35 cellular contexts compared by ENCODE assay signal in genomic region chr20:23856736-23857135, GRCh38. TPM values are rescaled to one million over a fixed set of nuclear protein-coding genes. Genes with fewer than 3 reads are reported as not detected.
"Had no signal": no experiment of that assay in that cellular context is flagged by ENCODE, and none has a peak within 500 bp of the region (broad histone marks: within the 10 kb centered on the region; RNA-seq: fewer than 3 reads in every experiment).

No MANE protein-coding gene starts in this region.

- H3K36me3 Mint-ChIP-seq: activated CD8-positive, alpha-beta memory T cell treated with anti-CD3 and anti-CD28 coated beads, Interleukin-2, amount 10 ng/mL, durations not matched to agents 7 days and 5 days; activated naive CD4-positive, alpha-beta T cell treated with anti-CD3 and anti-CD28 coated beads, Interleukin-2, amount 10 ng/mL, durations not matched to agents 7 days and 5 days; activated naive CD8-positive, alpha-beta T cell; brain had no signal

- H3K4me3 ChIP-seq: SJSA1 had no signal

- H3K36me3 ChIP-seq: SJSA1, WERI-Rb-1 had no signal

- DNase-seq: activated CD4-positive, alpha-beta memory T cell treated with anti-CD3 and anti-CD28 coated beads, Interleukin-2, amount 10 ng/mL, durations not matched to agents 7 days and 5 days; activated CD4-positive, alpha-beta T cell treated with anti-CD3 and anti-CD28 coated beads for 1 hour; activated CD4-positive, alpha-beta T cell treated with anti-CD3 and anti-CD28 coated beads for 48 hours; activated CD4-positive, CD25-positive, alpha-beta regulatory T cell; activated CD8-positive, alpha-beta memory T cell treated with anti-CD3 and anti-CD28 coated beads for 24 hours; activated CD8-positive, alpha-beta memory T cell treated with anti-CD3 and anti-CD28 coated beads, Interleukin-2, amount 10 ng/mL, durations not matched to agents 7 days and 5 days; activated CD8-positive, alpha-beta memory T cell treated with anti-CD3 and anti-CD28 coated beads, Interleukin-2, amount 50 U/mL, for 48 hours; activated effector memory CD4-positive, alpha-beta T cell treated with Interleukin-2 at 50 U/mL for 16 hours; activated naive CD4-positive, alpha-beta T cell treated with anti-CD3 and anti-CD28 coated beads, Interleukin-2, amount 10 ng/mL, durations not matched to agents 7 days and 5 days; activated naive CD8-positive, alpha-beta T cell treated with anti-CD3 and anti-CD28 coated beads, Interleukin-2, amount 50 U/mL, for 24 hours; activated T-cell treated with anti-CD3 and anti-CD28 coated beads, Interleukin-2, amount 50 U/mL, for 48 hours; anterior cingulate cortex; central memory CD4-positive, alpha-beta T cell; NCI-H1048; NCI-H1105 treated with DMSO at 0.1 percent for 48 hours; NCI-H1436; NCI-H1694; NCI-H1930; NCI-H2107; NCI-H2171; NCI-H510A; NCI-H526; NCI-H748 treated with DMSO at 0.1 percent for 48 hours; NK-92 treated with Interleukin-12 subunit alpha and Interleukin-12 subunit beta, amount 100 ng/mL, for 24 hours; SHP77; SW 1271; T1000; WERI-Rb-1 had no signal

- H3K9me3 ChIP-seq: SJSA1 had no signal

- H3K27ac Mint-ChIP-seq: activated CD4-positive, alpha-beta memory T cell treated with anti-CD3 and anti-CD28 coated beads, Interleukin-2, amount 10 ng/mL, durations not matched to agents 7 days and 5 days; activated CD8-positive, alpha-beta memory T cell treated with anti-CD3 and anti-CD28 coated beads, Interleukin-2, amount 10 ng/mL, durations not matched to agents 7 days and 5 days; activated naive CD4-positive, alpha-beta T cell treated with anti-CD3 and anti-CD28 coated beads, Interleukin-2, amount 10 ng/mL, durations not matched to agents 7 days and 5 days; activated naive CD8-positive, alpha-beta T cell; activated naive CD8-positive, alpha-beta T cell treated with anti-CD3 and anti-CD28 coated beads, Interleukin-2, amount 50 U/mL, for 24 hours had no signal

- H3K4me1 Mint-ChIP-seq: activated CD4-positive, alpha-beta memory T cell treated with anti-CD3 and anti-CD28 coated beads, Interleukin-2, amount 10 ng/mL, durations not matched to agents 7 days and 5 days; activated CD8-positive, alpha-beta memory T cell treated with anti-CD3 and anti-CD28 coated beads, Interleukin-2, amount 10 ng/mL, durations not matched to agents 7 days and 5 days; activated naive CD4-positive, alpha-beta T cell treated with anti-CD3 and anti-CD28 coated beads, Interleukin-2, amount 10 ng/mL, durations not matched to agents 7 days and 5 days; activated naive CD8-positive, alpha-beta T cell treated with anti-CD3 and anti-CD28 coated beads, Interleukin-2, amount 50 U/mL, for 24 hours had no signal

- H3K9me3 Mint-ChIP-seq: activated CD4-positive, alpha-beta memory T cell treated with anti-CD3 and anti-CD28 coated beads, Interleukin-2, amount 10 ng/mL, durations not matched to agents 7 days and 5 days; activated naive CD4-positive, alpha-beta T cell treated with anti-CD3 and anti-CD28 coated beads, Interleukin-2, amount 10 ng/mL, durations not matched to agents 7 days and 5 days; activated naive CD8-positive, alpha-beta T cell treated with anti-CD3 and anti-CD28 coated beads, Interleukin-2, amount 50 U/mL, for 24 hours; brain had no signal

- H3K27ac ChIP-seq: KMS-11, SJSA1, WERI-Rb-1 had no signal

- H3K9ac ChIP-seq: KMS-11 had no signal

- H3K27me3 Mint-ChIP-seq: activated CD4-positive, alpha-beta memory T cell treated with anti-CD3 and anti-CD28 coated beads, Interleukin-2, amount 10 ng/mL, durations not matched to agents 7 days and 5 days; activated CD8-positive, alpha-beta memory T cell treated with anti-CD3 and anti-CD28 coated beads, Interleukin-2, amount 10 ng/mL, durations not matched to agents 7 days and 5 days; activated naive CD8-positive, alpha-beta T cell treated with anti-CD3 and anti-CD28 coated beads, Interleukin-2, amount 50 U/mL, for 24 hours had no signal

- H3K27me3 ChIP-seq: SJSA1 had no signal

- H3K4me3 Mint-ChIP-seq: activated CD4-positive, alpha-beta memory T cell treated with anti-CD3 and anti-CD28 coated beads, Interleukin-2, amount 10 ng/mL, durations not matched to agents 7 days and 5 days; activated CD8-positive, alpha-beta memory T cell treated with anti-CD3 and anti-CD28 coated beads, Interleukin-2, amount 10 ng/mL, durations not matched to agents 7 days and 5 days; activated naive CD4-positive, alpha-beta T cell treated with anti-CD3 and anti-CD28 coated beads, Interleukin-2, amount 10 ng/mL, durations not matched to agents 7 days and 5 days; activated naive CD8-positive, alpha-beta T cell; activated naive CD8-positive, alpha-beta T cell treated with anti-CD3 and anti-CD28 coated beads, Interleukin-2, amount 50 U/mL, for 24 hours; brain had no signal

- ATAC-seq: activated CD8-positive, alpha-beta memory T cell treated with anti-CD3 and anti-CD28 coated beads, Interleukin-2, amount 10 ng/mL, durations not matched to agents 7 days and 5 days; activated naive CD8-positive, alpha-beta T cell treated with anti-CD3 and anti-CD28 coated beads, Interleukin-2, amount 50 U/mL, for 24 hours had no signal

- H3K4me1 ChIP-seq: SJSA1 had no signal

RNA-seq across cellular contexts. Expression of gene CST5, which starts 22.8 kb away (rescaled TPM):
- total RNA-seq: activated CD4-positive, alpha-beta memory T cell treated with anti-CD3 and anti-CD28 coated beads, Interleukin-2, amount 10 ng/mL, durations not matched to agents 7 days and 5 days; activated CD8-positive, alpha-beta memory T cell treated with anti-CD3 and anti-CD28 coated beads, Interleukin-2, amount 10 ng/mL, durations not matched to agents 7 days and 5 days; LHCN-M2; SJSA1; T-helper 1 cell treated with Interleukin-12 subunit alpha and Interleukin-12 subunit beta and Interleukin-4 antibody, amounts not matched to agents 30 ng/mL and 1 ng/mL, for 36 hours; T-helper 2 cell treated with Interferon-gamma antibody and Interleukin-4, amounts not matched to agents 100 ng/mL and 5 ng/mL, for 36 hours had no signal

RNA-seq across cellular contexts. Expression of gene CST2, which starts 30.2 kb away (rescaled TPM):
- total RNA-seq: activated CD4-positive, alpha-beta memory T cell treated with anti-CD3 and anti-CD28 coated beads, Interleukin-2, amount 10 ng/mL, durations not matched to agents 7 days and 5 days; activated CD8-positive, alpha-beta memory T cell treated with anti-CD3 and anti-CD28 coated beads, Interleukin-2, amount 10 ng/mL, durations not matched to agents 7 days and 5 days; LHCN-M2; SJSA1; T-helper 1 cell treated with Interleukin-12 subunit alpha and Interleukin-12 subunit beta and Interleukin-4 antibody, amounts not matched to agents 30 ng/mL and 1 ng/mL, for 36 hours; T-helper 2 cell treated with Interferon-gamma antibody and Interleukin-4, amounts not matched to agents 100 ng/mL and 5 ng/mL, for 36 hours had no signal
